In genomic region chr10:78980354-78980753, GRCh38 we compare ENCODE assay signal across 14 cellular contexts.
"Had no signal": no experiment of that assay in that cellular context is flagged by ENCODE, and none has a peak within 500 bp of the region (broad histone marks: within the 10 kb centered on the region; RNA-seq: fewer than 3 reads in every experiment).

No MANE protein-coding gene starts in this region.

- H3K27ac Mint-ChIP-seq: activated CD8-positive, alpha-beta memory T cell treated with anti-CD3 and anti-CD28 coated beads, Interleukin-2, amount 10 ng/mL, durations not matched to agents 7 days and 5 days; activated naive CD8-positive, alpha-beta T cell treated with anti-CD3 and anti-CD28 coated beads, Interleukin-2, amount 10 ng/mL, durations not matched to agents 7 days and 5 days; activated T-cell treated with anti-CD3 and anti-CD28 coated beads, Interleukin-2, amount 50 U/mL, for 24 hours; dendritic cell treated with granulocyte-macrophage colony-stimulating factor and Interleukin-4, amounts not matched to agents 40 ng/mL and 50 ng/mL, for 4 days had no signal

- ATAC-seq: activated CD8-positive, alpha-beta memory T cell treated with anti-CD3 and anti-CD28 coated beads, Interleukin-2, amount 10 ng/mL, durations not matched to agents 7 days and 5 days; left lobe of liver; pancreas had no signal

- H3K27ac ChIP-seq: pancreas, transverse colon had no signal

- H3K36me3 ChIP-seq: pancreas, transverse colon had no signal

- H3K4me3 Mint-ChIP-seq: activated CD8-positive, alpha-beta memory T cell treated with anti-CD3 and anti-CD28 coated beads, Interleukin-2, amount 10 ng/mL, durations not matched to agents 7 days and 5 days; activated naive CD8-positive, alpha-beta T cell treated with anti-CD3 and anti-CD28 coated beads, Interleukin-2, amount 10 ng/mL, durations not matched to agents 7 days and 5 days; activated T-cell treated with anti-CD3 and anti-CD28 coated beads, Interleukin-2, amount 50 U/mL, for 24 hours; dendritic cell treated with granulocyte-macrophage colony-stimulating factor and Interleukin-4, amounts not matched to agents 40 ng/mL and 50 ng/mL, for 4 days had no signal

- H3K4me2 ChIP-seq: smooth muscle cell had no signal

- H3K9me3 Mint-ChIP-seq: activated naive CD8-positive, alpha-beta T cell treated with anti-CD3 and anti-CD28 coated beads, Interleukin-2, amount 10 ng/mL, durations not matched to agents 7 days and 5 days; activated T-cell treated with anti-CD3 and anti-CD28 coated beads, Interleukin-2, amount 50 U/mL, for 24 hours; dendritic cell treated with granulocyte-macrophage colony-stimulating factor and Interleukin-4, amounts not matched to agents 40 ng/mL and 50 ng/mL, for 4 days had no signal

- H3K4me1 ChIP-seq: pancreas had no signal

- H3K9me3 ChIP-seq: pancreas, transverse colon had no signal

- H3K36me3 Mint-ChIP-seq: activated CD8-positive, alpha-beta memory T cell treated with anti-CD3 and anti-CD28 coated beads, Interleukin-2, amount 10 ng/mL, durations not matched to agents 7 days and 5 days; activated naive CD8-positive, alpha-beta T cell treated with anti-CD3 and anti-CD28 coated beads, Interleukin-2, amount 10 ng/mL, durations not matched to agents 7 days and 5 days had no signal

- H3K4me3 ChIP-seq: pancreas, smooth muscle cell, transverse colon had no signal

- H3K27me3 ChIP-seq: pancreas, transverse colon had no signal

- DNase-seq: activated CD4-positive, alpha-beta T cell treated with anti-CD3 and anti-CD28 coated beads, Interleukin-2, amount 50 U/mL, for 48 hours; activated CD4-positive, CD25-positive, alpha-beta regulatory T cell treated with anti-CD3 and anti-CD28 coated beads, Interleukin-2, amount 50 U/mL, for 72 hours; activated CD8-positive, alpha-beta memory T cell treated with anti-CD3 and anti-CD28 coated beads, Interleukin-2, amount 10 ng/mL, durations not matched to agents 7 days and 5 days; activated effector memory CD4-positive, alpha-beta T cell treated with anti-CD3 and anti-CD28 coated beads, Interleukin-2, amount 50 U/mL, for 16 hours; activated naive CD8-positive, alpha-beta T cell treated with anti-CD3 and anti-CD28 coated beads, Interleukin-2, amount 10 ng/mL, durations not matched to agents 7 days and 5 days; activated T-cell treated with anti-CD3 and anti-CD28 coated beads, Interleukin-2, amount 50 U/mL, for 24 hours; caudate nucleus; erythroblast; SIG-M5; transverse colon had no signal

- H3K27me3 Mint-ChIP-seq: activated T-cell treated with anti-CD3 and anti-CD28 coated beads, Interleukin-2, amount 50 U/mL, for 24 hours had no signal
